Comparison of ENCODE assay signal across 8 cellular contexts in the genomic region with DNA sequence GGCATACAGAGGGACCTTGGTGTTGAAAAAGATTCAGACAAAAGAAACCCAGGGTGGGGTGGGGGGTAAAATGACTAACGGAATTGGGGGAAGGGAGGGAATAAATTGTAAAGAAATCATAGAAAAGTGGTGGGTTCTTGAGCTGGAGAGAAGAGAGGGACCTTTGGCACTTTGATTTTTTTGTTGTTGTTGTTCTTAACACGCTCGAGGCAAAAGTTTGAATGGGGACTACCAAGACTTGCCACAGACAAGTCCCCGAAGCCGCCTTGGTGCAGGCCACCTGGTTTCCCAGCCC. TPM values are rescaled to one million over a fixed set of nuclear protein-coding genes. Genes with fewer than 3 reads are reported as not detected.
A peak's percentile ranks its signal among the peaks of the same experiment; 100 is the strongest.
DNase-seq lines count a peak whose midpoint lies in the region; ATAC-seq and TF ChIP-seq lines count a peak whose summit lies in the region.

No MANE protein-coding gene starts in this region.

- no peak for ATAC-seq in psoas muscle
- no peak for ATAC-seq in HG03521 (IDR thresholded peaks at IDR 0.05; ENCODE audit: unreplicated experiment)

- TF ChIP-seq CTCF in GM12864 (IDR thresholded peaks at IDR 0.05; ENCODE audit: low read depth, low read length, missing control alignments) (no peak), RWPE1 (conservative IDR thresholded peaks at IDR 0.05; ENCODE audit: low read depth) (no peak), esophagus squamous epithelium (IDR thresholded peaks at IDR 0.05) (no peak), psoas muscle (IDR thresholded peaks at IDR 0.05) (no peak)

- CTCF ChIA-PET in RWPE1 (lab: Yijun Ruan, JAX): interaction anchor here (0.6 to 1.1 kb wide), 5 partner anchors 86 to 1159 kb away, joined by 3 to 7 read pairs (median 3); no protein-coding TSS in a partner anchor

- intact Hi-C loops in esophagus squamous epithelium (cut with DNase I) (no loop called here), psoas muscle (cut with DNase I) (loop anchor here in 1 of 2 donors (5.0 kb wide), 1 partner anchor 1115 kb away; no protein-coding TSS in a partner anchor)

- H3K4me1 ChIP-seq in esophagus squamous epithelium (peaks cover 20 to 46% (median 20%) of the 10 kb centered on the region in 3 donors), psoas muscle (peaks cover 4% of the 10 kb centered on the region)

- H3K9me3 ChIP-seq in esophagus squamous epithelium (no peaks in the 10 kb centered on the region), psoas muscle (no peaks in the 10 kb centered on the region)

- 0 to 6% methylated on average over 5 of the region's 5 CpGs for WGBS in esophagus squamous epithelium, 2 donors
- WGBS in psoas muscle, 3 donors: 0% methylated on average over 5 of the region's 5 CpGs

- DNase-seq in GM12864 (ENCODE audit: low read depth): no peak
- DNase-seq in RWPE1 (ENCODE audit: low spot score): no peak
- DNase-seq in esophagus squamous epithelium (lab: John Stamatoyannopoulos, UW): no peak
- DNase-seq in psoas muscle: no peak
- no peak for DNase-seq in A172 (ENCODE audit: low spot score)
- no peak for DNase-seq in effector CD4-positive, alpha-beta T cell
- no peak for DNase-seq in DMS53 (lab: John Stamatoyannopoulos, UW)

- peaks cover 0 to 94% (median 13%) of the 10 kb centered on the region in 4 donors for H3K27me3 ChIP-seq in esophagus squamous epithelium
- H3K27me3 ChIP-seq in psoas muscle (ENCODE audit: insufficient read depth in 3 of 3, low read length in 2 of 3): peaks cover 0 to 83% (median 11%) of the 10 kb centered on the region in 3 donors

- no peak for TF ChIP-seq POLR2A in esophagus squamous epithelium (IDR thresholded peaks at IDR 0.05)

- H3K4me3 ChIP-seq in GM12864 (ENCODE audit: low read depth, low read length) (peak overlapping the region; percentile 2; the same call in 1 of the 2 replicates), esophagus squamous epithelium (peak overlapping the region; percentile 26 to 69 (median 44)), psoas muscle (peak overlapping the region; percentile 62)

- POLR2A ChIA-PET in RWPE1 (lab: Yijun Ruan, JAX; ENCODE audit: low non-redundant PET): interaction anchor here (0.6 kb wide), 1 partner anchor 869 kb away, joined by 3 read pairs; no protein-coding TSS in a partner anchor

- no peaks in the 10 kb centered on the region for H3K36me3 ChIP-seq in esophagus squamous epithelium
- H3K36me3 ChIP-seq in psoas muscle (ENCODE audit: insufficient read depth in 1 of 2, low read depth in 1 of 2): no peaks in the 10 kb centered on the region

- H3K27ac ChIP-seq in RWPE1 (peak overlapping the region; percentile 97), esophagus squamous epithelium (peak overlapping the region in 3 of 4 donors; percentile 29 to 81 (median 80)), psoas muscle (peak overlapping the region; percentile 44)

RNA-seq across cellular contexts. Expression of a gene that starts 0.6 kb away (rescaled TPM):
- total RNA-seq in esophagus squamous epithelium (10 to 100 TPM in 1 of 4 donors, 1 to 10 TPM in 2, under 1 TPM in 1; 0.30 to 36.1 (median 7.2) TPM), psoas muscle (10 to 100 TPM in 3 of 4 donors, 1 to 10 TPM in 1; 8.8 to 26.1 (median 15.5) TPM)
- polyA plus RNA-seq in psoas muscle: 1 to 10 TPM; 2.7 to 2.9 (median 2.8) TPM
- total RNA-seq in A172 (2014; rRNA removed; shearing (Covaris generic)): 22.3 and 31.7 TPM in 2 replicates

Comparison
In these comparisons a context has a peak if more than half of its experiments do, and no peak if none do; other contexts are left out.
1. H3K4me3 ChIP-seq: peak in every context shown above with its lines; median percentile 62 in psoas muscle; 44 in esophagus squamous epithelium; 2 in GM12864.
2. H3K27ac ChIP-seq: peak in every context shown above with its lines; median percentile 97 in RWPE1; 80 in esophagus squamous epithelium; 44 in psoas muscle.